15 cellular contexts compared by ENCODE assay signal in genomic region chr1:111804736-111805135, GRCh38. TPM values are rescaled to one million over a fixed set of nuclear protein-coding genes. Genes with fewer than 3 reads are reported as not detected.
A peak's percentile ranks its signal among the peaks of the same experiment; 100 is the strongest.
DNase-seq lines count a peak whose midpoint lies in the region; ATAC-seq, FAIRE-seq and TF ChIP-seq lines count a peak whose summit lies in the region.
"Had no signal": no experiment of that assay in that cellular context is flagged by ENCODE, and none has a peak within 500 bp of the region (broad histone marks: within the 10 kb centered on the region; RNA-seq: fewer than 3 reads in every experiment).

No MANE protein-coding gene starts in this region.

- H2AFZ ChIP-seq in GM23338, result no peak overlapping the region

- peaks cover 3% of the 10 kb centered on the region for H3K27me3 Mint-ChIP-seq in GM23338 (ENCODE audit: insufficient read depth, low read depth, poor library complexity)

- H3K9me3 ChIP-seq in lower lobe of right lung (no peaks in the 10 kb centered on the region), pancreas (no peaks in the 10 kb centered on the region)
- H3K9me3 ChIP-seq: BLaER1 treated with 17β-estradiol and CSF1 and Interleukin-3, amounts not matched to agents 10 nM and 100 nM had no signal

- H3K36me3 ChIP-seq in GM23338 (ENCODE audit: insufficient read depth), result no peaks in the 10 kb centered on the region
- H3K36me3 ChIP-seq in lower lobe of right lung, result no peaks in the 10 kb centered on the region
- no peaks in the 10 kb centered on the region for H3K36me3 ChIP-seq in pancreas
- H3K36me3 ChIP-seq: BLaER1 treated with 17β-estradiol and CSF1 and Interleukin-3, amounts not matched to agents 10 nM and 100 nM had no signal

- DNase-seq in DMS153 (lab: John Stamatoyannopoulos, UW), result peak; percentile 24
- DNase-seq in DMS153 treated with DMSO at 0.1 percent for 48 hours (lab: John Stamatoyannopoulos, UW; ENCODE audit: unreplicated experiment), result no peak
- DNase-seq in GM23338 (ENCODE audit: low spot score), result peak; percentile 16
- DNase-seq in NCI-H1694 treated with DMSO at 0.1 percent for 48 hours (lab: John Stamatoyannopoulos, UW), result peak; percentile 74
- peak; percentile 36 for DNase-seq in SHP77 treated with DMSO at 0.1 percent for 48 hours (lab: John Stamatoyannopoulos, UW)
- no peak for DNase-seq in lower lobe of right lung
- no peak for DNase-seq in pancreas
- DNase-seq: 8988T, DMS53, NCI-H2029 treated with DMSO at 0.1 percent for 48 hours, NCI-H510A, T-helper 2 cell had no signal

- no peak overlapping the region for H3K4me3 Mint-ChIP-seq in GM23338

- H3K4me3 ChIP-seq in GM23338 (no peak overlapping the region), lower lobe of right lung (no peak overlapping the region), pancreas (no peak overlapping the region)
- H3K4me3 ChIP-seq: BLaER1 treated with 17β-estradiol and CSF1 and Interleukin-3, amounts not matched to agents 10 nM and 100 nM had no signal

- H3K27ac ChIP-seq in GM23338 (ENCODE audit: low read depth) (no peak overlapping the region), lower lobe of right lung (no peak overlapping the region), pancreas (no peak overlapping the region)
- H3K27ac ChIP-seq: BLaER1 treated with 17β-estradiol and CSF1 and Interleukin-3, amounts not matched to agents 10 nM and 100 nM had no signal

- 0 out of 2 replicates have a peak, but pooled peaks cover 7% of the 10 kb centered on the region for H3K9me2 ChIP-seq in GM23338 (ENCODE audit: insufficient read depth)

- no peaks in the 10 kb centered on the region for H4K20me1 ChIP-seq in GM23338 (replicated peaks; ENCODE audit: insufficient read depth)
- H4K20me1 ChIP-seq: BLaER1 treated with 17β-estradiol and CSF1 and Interleukin-3, amounts not matched to agents 10 nM and 100 nM had no signal

- H3K27me3 ChIP-seq in GM23338 (ENCODE audit: insufficient read depth) (no peaks in the 10 kb centered on the region), lower lobe of right lung (ENCODE audit: low read depth) (peaks cover 4% of the 10 kb centered on the region), pancreas (no peaks in the 10 kb centered on the region)
- H3K27me3 ChIP-seq: BLaER1 treated with 17β-estradiol and CSF1 and Interleukin-3, amounts not matched to agents 10 nM and 100 nM had no signal

- no peak for FAIRE-seq in pancreas (lab: Jason Lieb, UNC)
- FAIRE-seq: HTR-8/SVneo had no signal

- no peaks in the 10 kb centered on the region for H3K4me1 Mint-ChIP-seq in GM23338

- WGBS in pancreas, 2 donors, result 81 to 82% methylated on average over 11 of the region's 11 CpGs

- H3K4me2 ChIP-seq in GM23338, result no peak overlapping the region
- H3K4me2 ChIP-seq: BLaER1 treated with 17β-estradiol and CSF1 and Interleukin-3, amounts not matched to agents 10 nM and 100 nM had no signal

- H3K36me3 Mint-ChIP-seq in GM23338 (ENCODE audit: low read depth), result no peaks in the 10 kb centered on the region

- H3K27ac Mint-ChIP-seq in GM23338, result no peak overlapping the region

- H3K79me2 ChIP-seq in GM23338 (replicated peaks; ENCODE audit: insufficient read depth), result no peaks in the 10 kb centered on the region

- H3K9me3 Mint-ChIP-seq in GM23338, result no peaks in the 10 kb centered on the region

- peak in 1 of 2 experiments; percentile 19; a peak in 2 of 4 replicates for TF ChIP-seq CTCF in GM23338 (conservative IDR thresholded peaks at IDR 0.05; ENCODE audit: low read depth in 2 of 2)
- TF ChIP-seq CTCF in lower lobe of right lung (IDR thresholded peaks at IDR 0.05), result no peak
- TF ChIP-seq CTCF in pancreas (IDR thresholded peaks at IDR 0.05), result no peak

- ATAC-seq in GM23338 (peak; percentile 70), GM18520 (IDR thresholded peaks at IDR 0.05; ENCODE audit: unreplicated experiment) (no peak), lower lobe of right lung (no peak), pancreas (no peak)

- no peaks in the 10 kb centered on the region for H3F3A ChIP-seq in GM23338 (replicated peaks; ENCODE audit: low read depth)

- H3K4me1 ChIP-seq in GM23338 (ENCODE audit: insufficient read depth) (no peaks in the 10 kb centered on the region), lower lobe of right lung (no peaks in the 10 kb centered on the region), pancreas (no peaks in the 10 kb centered on the region)

- intact Hi-C loops in lower lobe of right lung (cut with DNase I), result no loop called here
- intact Hi-C loops in pancreas (cut with DNase I), result no loop called here

TF ChIP-seq in GM23338, 12 proteins besides CTCF, POLR2A, EP300 and RAD21 (continues in another document):
- TF ChIP-seq NANOG (IDR thresholded peaks at IDR 0.05; ENCODE audit: borderline replicate concordance) (no peak), ZNF114 (CRISPR knock-in tag; IDR thresholded peaks at IDR 0.05) (no peak), REST (IDR thresholded peaks at IDR 0.05; ENCODE audit: unreplicated experiment) (no peak), ZNF331 (CRISPR knock-in tag; IDR thresholded peaks at IDR 0.05; ENCODE audit: low read depth) (no peak), CREB1 (CRISPR knock-in tag; IDR thresholded peaks at IDR 0.05; ENCODE audit: low read depth) (no peak), STAT1 (IDR thresholded peaks at IDR 0.05; ENCODE audit: unreplicated experiment) (no peak), JUNB (IDR thresholded peaks at IDR 0.05; ENCODE audit: unreplicated experiment) (no peak)

RNA-seq across cellular contexts. Expression of gene DDX20, which starts 49.0 kb away (rescaled TPM):
- 38.3 and 54.4 TPM in 2 replicates for total RNA-seq in GM23338 (2014; rRNA removed; shearing (Covaris generic))
- polyA plus RNA-seq in GM23338 (2016; fragmentation: Nextera tagmentation; extraction: Ambion mirVana) (11.9 and 12.8 TPM in 2 replicates), pancreas (1 to 10 TPM; 2.8 to 6.8 TPM)
- total RNA-seq in lower lobe of right lung (11.4 TPM), pancreas (1 to 10 TPM; 2.4 to 5.4 (median 4.3) TPM)

Comparison
In these comparisons a context has a peak if more than half of its experiments do, and no peak if none do; other contexts are left out.
1. DNase-seq: peak in DMS153 (single experiment), GM23338 (single experiment), NCI-H1694 treated with DMSO at 0.1 percent for 48 hours (single experiment) and SHP77 treated with DMSO at 0.1 percent for 48 hours (single experiment); none in DMS153 treated with DMSO at 0.1 percent for 48 hours (single experiment), lower lobe of right lung (single experiment) and pancreas (0 of 6).